1 cellular context compared by ENCODE assay signal in genomic region chr19:46134527-46134926, GRCh38.
TF ChIP-seq lines count a peak whose summit lies in the region.

No MANE protein-coding gene starts in this region.

TF ChIP-seq in H1, 55 proteins besides CTCF, POLR2A, EP300 and RAD21:
- TF ChIP-seq RXRA (IDR thresholded peaks at IDR 0.05; ENCODE audit: insufficient read depth, low read depth, low read length) (no peak), USF2 (IDR thresholded peaks at IDR 0.05; ENCODE audit: low read length) (no peak), KDM1A (IDR thresholded peaks at IDR 0.05; ENCODE audit: borderline replicate concordance, low read length) (no peak), CEBPB (IDR thresholded peaks at IDR 0.05; ENCODE audit: low read depth, low read length) (no peak)
